ENCODE assay signal across 1 cellular context in genomic region chr2:228590681-228591080, GRCh38.
A peak's percentile ranks its signal among the peaks of the same experiment; 100 is the strongest.
TF ChIP-seq lines count a peak whose summit lies in the region.

No MANE protein-coding gene starts in this region.

TF ChIP-seq in GM12878, 131 proteins besides CTCF, POLR2A, EP300 and RAD21 (continued from another document and continues in another):
- TF ChIP-seq, protein P1, sequence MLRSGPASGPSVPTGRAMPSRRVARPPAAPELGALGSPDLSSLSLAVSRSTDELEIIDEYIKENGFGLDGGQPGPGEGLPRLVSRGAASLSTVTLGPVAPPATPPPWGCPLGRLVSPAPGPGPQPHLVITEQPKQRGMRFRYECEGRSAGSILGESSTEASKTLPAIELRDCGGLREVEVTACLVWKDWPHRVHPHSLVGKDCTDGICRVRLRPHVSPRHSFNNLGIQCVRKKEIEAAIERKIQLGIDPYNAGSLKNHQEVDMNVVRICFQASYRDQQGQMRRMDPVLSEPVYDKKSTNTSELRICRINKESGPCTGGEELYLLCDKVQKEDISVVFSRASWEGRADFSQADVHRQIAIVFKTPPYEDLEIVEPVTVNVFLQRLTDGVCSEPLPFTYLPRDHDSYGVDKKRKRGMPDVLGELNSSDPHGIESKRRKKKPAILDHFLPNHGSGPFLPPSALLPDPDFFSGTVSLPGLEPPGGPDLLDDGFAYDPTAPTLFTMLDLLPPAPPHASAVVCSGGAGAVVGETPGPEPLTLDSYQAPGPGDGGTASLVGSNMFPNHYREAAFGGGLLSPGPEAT (IDR thresholded peaks at IDR 0.05; ENCODE audit: low read depth): peak; percentile 80
- TF ChIP-seq ELK1 (IDR thresholded peaks at IDR 0.05; ENCODE audit: low read depth, low read length) (no peak), EED (IDR thresholded peaks at IDR 0.05; ENCODE audit: low read depth) (peak; percentile 49; the same call in 1 of the 2 replicates), MYC (IDR thresholded peaks at IDR 0.05; ENCODE audit: insufficient read depth, insufficient read length, insufficient replicate concordance, low read length, severe bottlenecking) (no peak), E2F8 (IDR thresholded peaks at IDR 0.05; ENCODE audit: low read depth, partially characterized antibody) (no peak), ZNF217 (IDR thresholded peaks at IDR 0.05) (peak; percentile 46; the same call in 1 of the 2 replicates), CREM (IDR thresholded peaks at IDR 0.05; ENCODE audit: low read depth) (0 out of 2 replicates have a peak, but pooled peaks have one; percentile 26), RCOR1 (conservative IDR thresholded peaks at IDR 0.05; ENCODE audit: low read depth, low read length) (no peak), POLR2AphosphoS2 (IDR thresholded peaks at IDR 0.05; ENCODE audit: low read depth, low read length) (no peak), FOXM1 (IDR thresholded peaks at IDR 0.05; ENCODE audit: low read depth, low read length) (0 out of 2 replicates have a peak, but pooled peaks have one; percentile 32), TCF12 (IDR thresholded peaks at IDR 0.05; ENCODE audit: low read depth, low read length) (no peak), MEF2B (IDR thresholded peaks at IDR 0.05; ENCODE audit: partially characterized antibody, poor library complexity, severe bottlenecking) (peak; percentile 60), SP1 (IDR thresholded peaks at IDR 0.05; ENCODE audit: low read depth, low read length) (no peak), PBX3 (IDR thresholded peaks at IDR 0.05; ENCODE audit: insufficient replicate concordance, low read depth, low read length) (no peak), CBX3 (IDR thresholded peaks at IDR 0.05; ENCODE audit: borderline replicate concordance, low read depth) (no peak), CREB1 (IDR thresholded peaks at IDR 0.05; ENCODE audit: low read depth) (no peak), NFIC (IDR thresholded peaks at IDR 0.05; ENCODE audit: low read depth, low read length) (0 out of 2 replicates have a peak, but pooled peaks have one; percentile 57), NR2F1 (conservative IDR thresholded peaks at IDR 0.05) (peak; percentile 43; the same call in 1 of the 2 replicates), TARDBP (IDR thresholded peaks at IDR 0.05; ENCODE audit: borderline replicate concordance) (no peak), SPI1 (IDR thresholded peaks at IDR 0.05; ENCODE audit: borderline replicate concordance, insufficient read depth, low read depth, low read length) (peak; percentile 93), ASH2L (IDR thresholded peaks at IDR 0.05; ENCODE audit: borderline replicate concordance, low read depth) (no peak), ZZZ3 (IDR thresholded peaks at IDR 0.05; ENCODE audit: control insufficient read depth, insufficient read length, low read depth) (no peak), GABPA (IDR thresholded peaks at IDR 0.05; ENCODE audit: low read depth) (no peak), POLR2AphosphoS5 (IDR thresholded peaks at IDR 0.05; ENCODE audit: low read length) (no peak), ZSCAN29 (IDR thresholded peaks at IDR 0.05) (no peak), BCL11A (IDR thresholded peaks at IDR 0.05; ENCODE audit: low read depth, low read length) (peak; percentile 85), KDM1A (IDR thresholded peaks at IDR 0.05; ENCODE audit: borderline replicate concordance) (no peak), MEF2A (IDR thresholded peaks at IDR 0.05; ENCODE audit: insufficient read depth, low read depth, low read length) (no peak), ZNF24 (IDR thresholded peaks at IDR 0.05) (peak; percentile 84), POU2F2 (IDR thresholded peaks at IDR 0.05; ENCODE audit: borderline replicate concordance, low read depth, low read length) (no peak), REST (IDR thresholded peaks at IDR 0.05; ENCODE audit: low read depth, low read length) (no peak), BCLAF1 (IDR thresholded peaks at IDR 0.05) (no peak), PAX5 (IDR thresholded peaks at IDR 0.05; ENCODE audit: borderline replicate concordance, low read depth, low read length) (peak; percentile 63; the same call in 1 of the 2 replicates)
- TF ChIP-seq, protein P2, sequence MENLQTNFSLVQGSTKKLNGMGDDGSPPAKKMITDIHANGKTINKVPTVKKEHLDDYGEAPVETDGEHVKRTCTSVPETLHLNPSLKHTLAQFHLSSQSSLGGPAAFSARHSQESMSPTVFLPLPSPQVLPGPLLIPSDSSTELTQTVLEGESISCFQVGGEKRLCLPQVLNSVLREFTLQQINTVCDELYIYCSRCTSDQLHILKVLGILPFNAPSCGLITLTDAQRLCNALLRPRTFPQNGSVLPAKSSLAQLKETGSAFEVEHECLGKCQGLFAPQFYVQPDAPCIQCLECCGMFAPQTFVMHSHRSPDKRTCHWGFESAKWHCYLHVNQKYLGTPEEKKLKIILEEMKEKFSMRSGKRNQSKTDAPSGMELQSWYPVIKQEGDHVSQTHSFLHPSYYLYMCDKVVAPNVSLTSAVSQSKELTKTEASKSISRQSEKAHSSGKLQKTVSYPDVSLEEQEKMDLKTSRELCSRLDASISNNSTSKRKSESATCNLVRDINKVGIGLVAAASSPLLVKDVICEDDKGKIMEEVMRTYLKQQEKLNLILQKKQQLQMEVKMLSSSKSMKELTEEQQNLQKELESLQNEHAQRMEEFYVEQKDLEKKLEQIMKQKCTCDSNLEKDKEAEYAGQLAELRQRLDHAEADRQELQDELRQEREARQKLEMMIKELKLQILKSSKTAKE (IDR thresholded peaks at IDR 0.05; ENCODE audit: low read depth, poor library complexity, severe bottlenecking): peak; percentile 51
- TF ChIP-seq, protein P3, sequence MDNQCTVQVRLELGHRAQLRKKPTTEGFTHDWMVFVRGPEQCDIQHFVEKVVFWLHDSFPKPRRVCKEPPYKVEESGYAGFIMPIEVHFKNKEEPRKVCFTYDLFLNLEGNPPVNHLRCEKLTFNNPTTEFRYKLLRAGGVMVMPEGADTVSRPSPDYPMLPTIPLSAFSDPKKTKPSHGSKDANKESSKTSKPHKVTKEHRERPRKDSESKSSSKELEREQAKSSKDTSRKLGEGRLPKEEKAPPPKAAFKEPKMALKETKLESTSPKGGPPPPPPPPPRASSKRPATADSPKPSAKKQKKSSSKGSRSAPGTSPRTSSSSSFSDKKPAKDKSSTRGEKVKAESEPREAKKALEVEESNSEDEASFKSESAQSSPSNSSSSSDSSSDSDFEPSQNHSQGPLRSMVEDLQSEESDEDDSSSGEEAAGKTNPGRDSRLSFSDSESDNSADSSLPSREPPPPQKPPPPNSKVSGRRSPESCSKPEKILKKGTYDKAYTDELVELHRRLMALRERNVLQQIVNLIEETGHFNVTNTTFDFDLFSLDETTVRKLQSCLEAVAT (IDR thresholded peaks at IDR 0.05): 0 out of 2 replicates have a peak, but pooled peaks have one; percentile 33
- TF ChIP-seq, protein P4, sequence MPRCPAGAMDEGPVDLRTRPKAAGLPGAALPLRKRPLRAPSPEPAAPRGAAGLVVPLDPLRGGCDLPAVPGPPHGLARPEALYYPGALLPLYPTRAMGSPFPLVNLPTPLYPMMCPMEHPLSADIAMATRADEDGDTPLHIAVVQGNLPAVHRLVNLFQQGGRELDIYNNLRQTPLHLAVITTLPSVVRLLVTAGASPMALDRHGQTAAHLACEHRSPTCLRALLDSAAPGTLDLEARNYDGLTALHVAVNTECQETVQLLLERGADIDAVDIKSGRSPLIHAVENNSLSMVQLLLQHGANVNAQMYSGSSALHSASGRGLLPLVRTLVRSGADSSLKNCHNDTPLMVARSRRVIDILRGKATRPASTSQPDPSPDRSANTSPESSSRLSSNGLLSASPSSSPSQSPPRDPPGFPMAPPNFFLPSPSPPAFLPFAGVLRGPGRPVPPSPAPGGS (IDR thresholded peaks at IDR 0.05; ENCODE audit: borderline replicate concordance, insufficient read depth, low read depth, low read length, poor library complexity, severe bottlenecking): no peak
- TF ChIP-seq, protein P5, sequence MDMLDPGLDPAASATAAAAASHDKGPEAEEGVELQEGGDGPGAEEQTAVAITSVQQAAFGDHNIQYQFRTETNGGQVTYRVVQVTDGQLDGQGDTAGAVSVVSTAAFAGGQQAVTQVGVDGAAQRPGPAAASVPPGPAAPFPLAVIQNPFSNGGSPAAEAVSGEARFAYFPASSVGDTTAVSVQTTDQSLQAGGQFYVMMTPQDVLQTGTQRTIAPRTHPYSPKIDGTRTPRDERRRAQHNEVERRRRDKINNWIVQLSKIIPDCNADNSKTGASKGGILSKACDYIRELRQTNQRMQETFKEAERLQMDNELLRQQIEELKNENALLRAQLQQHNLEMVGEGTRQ (IDR thresholded peaks at IDR 0.05; ENCODE audit: borderline replicate concordance, low read depth, low read length): no peak
